11 cellular contexts compared by ENCODE assay signal in the genomic region with DNA sequence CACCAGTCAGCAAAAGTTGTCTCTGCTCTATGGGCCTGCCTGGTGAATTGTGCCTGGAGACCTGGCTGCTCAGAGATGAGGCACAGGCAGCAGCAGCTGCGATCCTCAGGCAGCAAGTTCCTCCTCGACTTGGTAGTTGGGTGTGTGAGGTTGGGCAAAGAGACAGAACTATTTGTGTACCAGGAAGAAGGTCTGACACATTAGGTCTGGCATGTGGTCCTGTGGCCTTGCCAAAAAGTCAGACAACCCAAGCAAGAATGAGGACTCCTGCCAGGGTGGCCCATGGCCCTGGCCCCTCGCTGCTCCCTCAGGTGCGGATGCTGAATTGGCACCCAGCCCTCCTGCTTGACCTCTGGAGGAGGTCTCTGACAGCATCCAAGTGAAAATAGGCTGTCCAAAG.
DNase-seq lines count a peak whose midpoint lies in the region.
"Had no signal": no experiment of that assay in that cellular context is flagged by ENCODE, and none has a peak within 500 bp of the region (broad histone marks: within the 10 kb centered on the region; RNA-seq: fewer than 3 reads in every experiment).

No MANE protein-coding gene starts in this region.

- DNase-seq in ELR (ENCODE audit: low read depth) (peak; percentile 4), amniotic stem cell (lab: John Stamatoyannopoulos, UW) (peak; percentile 3), globus pallidus (ENCODE audit: low spot score) (peak; percentile 40), pulmonary artery endothelial cell (ENCODE audit: low read depth, low spot score) (peak; percentile 19), SHP77 (lab: John Stamatoyannopoulos, UW) (no peak)
- DNase-seq in activated naive CD4-positive, alpha-beta T cell (lab: John Stamatoyannopoulos, UW): no peak
- no peak for DNase-seq in stimulated activated CD4-positive, alpha-beta T cell treated with anti-CD3 and anti-CD28 coated beads, Interleukin-4, amount 100 ng/mL, for 1 hour
- no peak for DNase-seq in stimulated activated CD8-positive, alpha-beta memory T cell treated with anti-CD3 and anti-CD28 coated beads, Interleukin-4, amount 100 ng/mL, for 48 hours
- DNase-seq: CD4-positive, alpha-beta memory T cell; cerebellar nuclear complex; NCI-H1436 treated with DMSO at 0.1 percent for 48 hours had no signal

Comparison
In these comparisons a context has a peak if more than half of its experiments do, and no peak if none do; other contexts are left out.
1. DNase-seq: peak in ELR (single experiment), amniotic stem cell (single experiment), globus pallidus (single experiment) and pulmonary artery endothelial cell (single experiment); none in activated naive CD4-positive, alpha-beta T cell (0 of 4), stimulated activated CD4-positive, alpha-beta T cell treated with anti-CD3 and anti-CD28 coated beads, Interleukin-4, amount 100 ng/mL, for 1 hour (single experiment), stimulated activated CD8-positive, alpha-beta memory T cell treated with anti-CD3 and anti-CD28 coated beads, Interleukin-4, amount 100 ng/mL, for 48 hours (single experiment) and SHP77 (0 of 2).